In genomic region chr6:2242311-2242710, GRCh38 we compare ENCODE assay signal across 19 cellular contexts. TPM values are rescaled to one million over a fixed set of nuclear protein-coding genes. Genes with fewer than 3 reads are reported as not detected.
A peak's percentile ranks its signal among the peaks of the same experiment; 100 is the strongest.
DNase-seq lines count a peak whose midpoint lies in the region; ATAC-seq, FAIRE-seq and TF ChIP-seq lines count a peak whose summit lies in the region.
"Had no signal": no experiment of that assay in that cellular context is flagged by ENCODE, and none has a peak within 500 bp of the region (broad histone marks: within the 10 kb centered on the region; RNA-seq: fewer than 3 reads in every experiment).

No MANE protein-coding gene starts in this region.

- H3K14ac ChIP-seq in H1 (ENCODE audit: insufficient read length): no peak overlapping the region

- no peak for TF ChIP-seq RAD21 in H1 (IDR thresholded peaks at IDR 0.05 in 1 of 2, conservative IDR thresholded peaks at IDR 0.05 in 1 of 2; ENCODE audit: low read depth in 2 of 2, low read length in 2 of 2)

- H3K56ac ChIP-seq in H1 (replicated peaks; ENCODE audit: insufficient read length, low read depth, low read length): no peak overlapping the region

- TF ChIP-seq EP300 in H1 (IDR thresholded peaks at IDR 0.05; ENCODE audit: borderline replicate concordance in 1 of 2, low read depth in 2 of 2, low read length in 2 of 2): no peak

- H2BK20ac ChIP-seq in H1 (ENCODE audit: low read length): no peak overlapping the region

- no peaks in the 10 kb centered on the region; the same call in 1 of the 2 replicates for H3K79me1 ChIP-seq in H1 (ENCODE audit: low read depth, low read length)

- H2AFZ ChIP-seq in H1 (ENCODE audit: low read length): no peak overlapping the region
- H2AFZ ChIP-seq: PC-9 had no signal

- no peak overlapping the region for H3K4me3 Mint-ChIP-seq in activated naive CD4-positive, alpha-beta T cell treated with anti-CD3 and anti-CD28 coated beads, Interleukin-2, amount 50 U/mL, for 24 hours
- peak overlapping the region; percentile 37 for H3K4me3 Mint-ChIP-seq in activated T-helper 17 cell treated with anti-CD3 and anti-CD28 coated beads, Interleukin-2, amount 50 U/mL, for 72 hours

- H3K36me3 ChIP-seq in H1 (ENCODE audit: control insufficient read depth in 2 of 4, insufficient read depth in 4 of 4, low read length in 3 of 4): no peaks in the 10 kb centered on the region
- no peaks in the 10 kb centered on the region for H3K36me3 ChIP-seq in tibial artery

- H2BK5ac ChIP-seq in H1 (ENCODE audit: low read depth, low read length): 0 out of 2 replicates have a peak overlapping the region, but pooled peaks have one; percentile 19

- no peak overlapping the region for H2AK5ac ChIP-seq in H1 (ENCODE audit: low read depth, low read length)

- no peaks in the 10 kb centered on the region for H3K27me3 ChIP-seq in H1 (replicated peaks in 1 of 4; ENCODE audit: control insufficient read depth in 3 of 4, extremely low read depth in 1 of 4, insufficient read depth in 3 of 4, low read length in 3 of 4)
- no peaks in the 10 kb centered on the region for H3K27me3 ChIP-seq in tibial artery

- peaks cover 67% of the 10 kb centered on the region for H3K4me1 Mint-ChIP-seq in activated naive CD4-positive, alpha-beta T cell treated with anti-CD3 and anti-CD28 coated beads, Interleukin-2, amount 50 U/mL, for 24 hours
- H3K4me1 Mint-ChIP-seq in activated T-helper 17 cell treated with anti-CD3 and anti-CD28 coated beads, Interleukin-2, amount 50 U/mL, for 72 hours: peaks cover 29% of the 10 kb centered on the region

- no peak overlapping the region for H4K5ac ChIP-seq in H1 (ENCODE audit: insufficient read length, low read depth, low read length)

- H2BK12ac ChIP-seq in H1 (ENCODE audit: low read depth, low read length): no peak overlapping the region

- no peaks in the 10 kb centered on the region for H3K9me3 ChIP-seq in H1 (ENCODE audit: insufficient read depth in 2 of 2, low read depth in 1 of 2, low read length in 1 of 2)
- H3K9me3 ChIP-seq in tibial artery: no peaks in the 10 kb centered on the region
- H3K9me3 ChIP-seq: A549 had no signal

- H3K27ac ChIP-seq in H1 (ENCODE audit: low read depth, low read length) (no peak overlapping the region), tibial artery (peak overlapping the region; percentile 29 to 30)
- H3K27ac ChIP-seq: A549, C4-2B, PC-9 had no signal

- H3K27ac Mint-ChIP-seq in activated naive CD4-positive, alpha-beta T cell treated with anti-CD3 and anti-CD28 coated beads, Interleukin-2, amount 50 U/mL, for 24 hours: peak overlapping the region; percentile 42
- H3K27ac Mint-ChIP-seq in activated T-helper 17 cell treated with anti-CD3 and anti-CD28 coated beads, Interleukin-2, amount 50 U/mL, for 72 hours: peak overlapping the region; percentile 47

- WGBS in H1 (ENCODE audit: extremely low coverage in 1 of 2, insufficient coverage in 1 of 2, insufficient read length in 1 of 2, insufficient replicate concordance in 2 of 2, low coverage in 1 of 2, low lambda C conversion rate in 2 of 2, missing lambda C conversion rate in 1 of 2), 2 experiments: 89% methylated on average over 4 of the region's 4 CpGs; no CpG with 5 or more reads in 1 of the 2 experiments

- H3K4me2 ChIP-seq in H1 (ENCODE audit: insufficient read depth in 1 of 2, low read depth in 2 of 2, low read length in 2 of 2): peak overlapping the region in 1 of 2 experiments; percentile 46; a peak in 2 of 4 replicates
- H3K4me2 ChIP-seq: A549 had no signal

- H3K23me2 ChIP-seq in H1 (ENCODE audit: low read depth, low read length): peaks cover 10% of the 10 kb centered on the region

- POLR2A ChIA-PET in H1 (lab: Charles Lee; ENCODE audit: partially characterized antibody): interaction anchor here (1.2 kb wide), 1 partner anchor 19 kb away, joined by 3 read pairs; no protein-coding TSS in a partner anchor

- H3K4ac ChIP-seq in H1 (replicated peaks; ENCODE audit: insufficient read length, low read depth, low read length): no peak overlapping the region

- H3K79me2 ChIP-seq in H1 (ENCODE audit: control insufficient read depth in 1 of 2, insufficient read depth in 2 of 2, low read length in 2 of 2): peaks cover 0 to 67% of the 10 kb centered on the region in 2 experiments; a peak in 3 of 4 replicates

- no peak overlapping the region for H3K23ac ChIP-seq in H1 (ENCODE audit: insufficient read length)

- 0 out of 2 replicates have a peak overlapping the region, but pooled peaks have one; percentile 50 for H2BK15ac ChIP-seq in H1 (ENCODE audit: low read length)

- CTCF ChIA-PET in H1 (lab: Charles Lee; ENCODE audit: partially characterized antibody): interaction anchor here (3.0 kb wide), 1 partner anchor 33 kb away, joined by 10 read pairs; no protein-coding TSS in a partner anchor

- H4K91ac ChIP-seq in H1 (replicated peaks; ENCODE audit: insufficient read length, low read length): no peak overlapping the region

- no peak for ATAC-seq in activated T-helper 17 cell treated with anti-CD3 and anti-CD28 coated beads, Interleukin-2, amount 50 U/mL, for 72 hours (replicated peaks)
- ATAC-seq in sciatic nerve (no peak), HG03571 (IDR thresholded peaks at IDR 0.05; ENCODE audit: unreplicated experiment) (no peak)
- ATAC-seq: A549 had no signal

- intact Hi-C loops in tibial artery (cut with DNase I; ENCODE audit: low total_unique reads) (loop anchor here (5.0 kb wide), 1 partner anchor 635 kb away; the partner anchor contains the start of gene FOXC1), sciatic nerve (cut with DNase I) (no loop called here)

- no peak overlapping the region for H3K18ac ChIP-seq in H1 (ENCODE audit: extremely low read depth, low read length)

- no peak for DNase-seq in activated naive CD4-positive, alpha-beta T cell treated with Interleukin-2 at 50 U/mL for 16 hours
- no peak for DNase-seq in H1 (ENCODE audit: low read depth in 1 of 2, low spot score in 2 of 2)
- no peak for DNase-seq in tibial artery
- no peak for DNase-seq in DMS153 treated with DMSO at 0.1 percent for 48 hours (lab: John Stamatoyannopoulos, UW; ENCODE audit: unreplicated experiment)
- DNase-seq in sciatic nerve (ENCODE audit: low spot score): no peak
- DNase-seq: COR-L47, HCEC 1CT, IMR-90, NCI-H1436, NCI-H2081, NCI-H2227 treated with DMSO at 0.1 percent for 48 hours, PC-9 had no signal

- peaks cover 4% of the 10 kb centered on the region for H3K36me3 Mint-ChIP-seq in activated naive CD4-positive, alpha-beta T cell treated with anti-CD3 and anti-CD28 coated beads, Interleukin-2, amount 50 U/mL, for 24 hours
- H3K36me3 Mint-ChIP-seq in activated T-helper 17 cell treated with anti-CD3 and anti-CD28 coated beads, Interleukin-2, amount 50 U/mL, for 72 hours (ENCODE audit: low read depth): no peaks in the 10 kb centered on the region

- no peaks in the 10 kb centered on the region for H3K9me3 Mint-ChIP-seq in activated naive CD4-positive, alpha-beta T cell treated with anti-CD3 and anti-CD28 coated beads, Interleukin-2, amount 50 U/mL, for 24 hours
- H3K9me3 Mint-ChIP-seq in activated T-helper 17 cell treated with anti-CD3 and anti-CD28 coated beads, Interleukin-2, amount 50 U/mL, for 72 hours: no peaks in the 10 kb centered on the region

- H3K4me3 ChIP-seq in H1 (ENCODE audit: extremely low read depth in 1 of 4, insufficient read depth in 2 of 4, low read depth in 3 of 4, low read length in 4 of 4) (no peak overlapping the region), tibial artery (no peak overlapping the region)
- H3K4me3 ChIP-seq: A549, PC-9 had no signal

- H3K4me1 ChIP-seq in H1 (replicated peaks in 1 of 4; ENCODE audit: control insufficient read depth in 3 of 4, insufficient read depth in 4 of 4, low read length in 3 of 4) (peaks cover 5 to 22% (median 10%) of the 10 kb centered on the region in 4 experiments), tibial artery (peaks cover 0 to 44% (median 18%) of the 10 kb centered on the region in 4 donors)

- H3K27me3 Mint-ChIP-seq in activated naive CD4-positive, alpha-beta T cell treated with anti-CD3 and anti-CD28 coated beads, Interleukin-2, amount 50 U/mL, for 24 hours: no peaks in the 10 kb centered on the region
- no peaks in the 10 kb centered on the region for H3K27me3 Mint-ChIP-seq in activated T-helper 17 cell treated with anti-CD3 and anti-CD28 coated beads, Interleukin-2, amount 50 U/mL, for 72 hours

- H2BK120ac ChIP-seq in H1 (replicated peaks; ENCODE audit: low read depth, low read length): no peak overlapping the region

- H4K20me1 ChIP-seq in H1 (replicated peaks in 1 of 2; ENCODE audit: control insufficient read depth in 1 of 2, insufficient read depth in 2 of 2, low read length in 2 of 2): no peaks in the 10 kb centered on the region

- TF ChIP-seq POLR2A in H1 (IDR thresholded peaks at IDR 0.05; ENCODE audit: control extremely low read depth in 1 of 2, low read depth in 2 of 2, low read length in 2 of 2): no peak

- no peak overlapping the region for H4K8ac ChIP-seq in H1 (ENCODE audit: extremely low read depth, insufficient read depth, low read length)

- H3K9ac ChIP-seq in H1 (replicated peaks in 1 of 4; ENCODE audit: extremely low read depth in 1 of 4, low read depth in 3 of 4, low read length in 3 of 4): no peak overlapping the region

- TF ChIP-seq CTCF in H1 (IDR thresholded peaks at IDR 0.05; ENCODE audit: control extremely low read depth in 1 of 3, insufficient read depth in 1 of 3, low read depth in 1 of 3, low read length in 3 of 3) (no peak), tibial artery (IDR thresholded peaks at IDR 0.05) (no peak)

- FAIRE-seq in H1 (lab: Jason Lieb, UNC): no peak
- FAIRE-seq: A549, G401.6, GM12892 had no signal

TF ChIP-seq in H1, 55 proteins besides CTCF, POLR2A, EP300 and RAD21 (continues in another document):
- TF ChIP-seq SP2 (IDR thresholded peaks at IDR 0.05; ENCODE audit: low read length) (no peak), PHF8 (conservative IDR thresholded peaks at IDR 0.05; ENCODE audit: low read depth, low read length) (no peak), CBX5 (IDR thresholded peaks at IDR 0.05; ENCODE audit: low read depth, low read length) (no peak), CHD1 (IDR thresholded peaks at IDR 0.05; ENCODE audit: low read depth, low read length) (no peak), RFX5 (IDR thresholded peaks at IDR 0.05; ENCODE audit: borderline replicate concordance, low read depth, low read length) (no peak), FOSL1 (IDR thresholded peaks at IDR 0.05; ENCODE audit: insufficient read depth, low read depth, low read length) (no peak), POLR2AphosphoS5 (IDR thresholded peaks at IDR 0.05; ENCODE audit: low read depth, low read length) (no peak)

RNA-seq across cellular contexts. Expression of gene GMDS, which starts 3.1 kb away (rescaled TPM):
- total RNA-seq in activated T-helper 17 cell treated with anti-CD3 and anti-CD28 coated beads, Interleukin-2, amount 50 U/mL, for 72 hours: 10 to 100 TPM; 19.6 to 36.3 TPM
- total RNA-seq in H1 (2021; fragmentation: NEBNext Ultra II Directional; extraction: Animal tissue kit (Norgen Biotek cat#: 25700)): 47.6 and 50.0 TPM in 2 replicates
- polyA plus RNA-seq in H1 (2011; rRNA removed): 16.8 and 27.6 TPM in 2 replicates
- 29.7 TPM for polyA plus RNA-seq in H1 (2011; cell fraction: cytosol; rRNA removed)
- 13.2 TPM for polyA plus RNA-seq in H1 (2011; cell fraction: nucleus; rRNA removed)
- polyA plus RNA-seq in H1 (2012, experiment 1 of 2): 32.0 to 54.7 TPM (median 36.8 TPM) in 4 replicates
- polyA plus RNA-seq in H1 (2012, experiment 2 of 2): 40.1 TPM
- polyA plus RNA-seq in H1 (2013, experiment 1 of 2): 38.8 TPM
- polyA plus RNA-seq in H1 (2013, experiment 2 of 2): 39.7 TPM
- polyA minus RNA-seq in H1 (2011; rRNA and poly(A)+ RNA removed): 12.5 and 15.9 TPM in 2 replicates
- polyA minus RNA-seq in H1 (2011; cell fraction: cytosol; rRNA and poly(A)+ RNA removed): 15.9 TPM
- polyA minus RNA-seq in H1 (2011; cell fraction: nucleus; rRNA and poly(A)+ RNA removed): 49.6 TPM
- 31.4 TPM for total RNA-seq in sciatic nerve
